ENCODE assay signal across 8 cellular contexts in genomic region chr1:33152685-33153432, GRCh38. TPM values are rescaled to one million over a fixed set of nuclear protein-coding genes. Genes with fewer than 3 reads are reported as not detected.
DNase-seq lines count a peak whose midpoint lies in the region; ATAC-seq, FAIRE-seq and TF ChIP-seq lines count a peak whose summit lies in the region.

No MANE protein-coding gene starts in this region.

- no peak for ATAC-seq in GM18867 (IDR thresholded peaks at IDR 0.05; ENCODE audit: unreplicated experiment)
- ATAC-seq in GM18505 (IDR thresholded peaks at IDR 0.05; ENCODE audit: unreplicated experiment), result no peak

- H3K27me3 Mint-ChIP-seq in endothelial cell (ENCODE audit: unreplicated experiment) (peaks cover 11% of the 10 kb centered on the region), neural crest cell (ENCODE audit: low read depth) (no peaks in the 10 kb centered on the region)

- peaks cover 17% of the 10 kb centered on the region for H3K4me1 Mint-ChIP-seq in endothelial cell (ENCODE audit: unreplicated experiment)
- peaks cover 65% of the 10 kb centered on the region for H3K4me1 Mint-ChIP-seq in neural crest cell

- TF ChIP-seq CTCF in endothelial cell (IDR thresholded peaks at IDR 0.05; ENCODE audit: unreplicated experiment) (no peak), neural crest cell (conservative IDR thresholded peaks at IDR 0.05) (no peak)

- FAIRE-seq in RCC 7860 (lab: Jason Lieb, UNC), result no peak

- H3K27ac Mint-ChIP-seq in endothelial cell (ENCODE audit: unreplicated experiment) (peak overlapping the region; percentile 21), neural crest cell (ENCODE audit: unreplicated experiment) (peak overlapping the region; percentile 98)

- H3K9me3 Mint-ChIP-seq in endothelial cell (ENCODE audit: unreplicated experiment), result no peaks in the 10 kb centered on the region
- H3K9me3 Mint-ChIP-seq in neural crest cell, result no peaks in the 10 kb centered on the region

- peak; percentile 15 for DNase-seq in DMS79 (lab: John Stamatoyannopoulos, UW)
- peak; percentile 100 for DNase-seq in NCI-H2171 treated with DMSO at 0.1 percent for 48 hours (lab: John Stamatoyannopoulos, UW)
- no peak for DNase-seq in endothelial cell (ENCODE audit: low spot score)
- DNase-seq in neural crest cell (ENCODE audit: low read depth, low spot score), result peak; percentile 53
- no peak for DNase-seq in RCC 7860 (ENCODE audit: low spot score)
- DNase-seq in OCI-M2 (lab: John Stamatoyannopoulos, UW; ENCODE audit: unreplicated experiment), result no peak

- H3K36me3 Mint-ChIP-seq in endothelial cell (ENCODE audit: low read depth, unreplicated experiment), result peaks cover 19% of the 10 kb centered on the region
- peaks cover 4% of the 10 kb centered on the region for H3K36me3 Mint-ChIP-seq in neural crest cell (ENCODE audit: low read depth)

- no peak for TF ChIP-seq POLR2A in GM18505 (IDR thresholded peaks at IDR 0.05; ENCODE audit: borderline replicate concordance, extremely low read depth, insufficient read depth, insufficient read length)

- H3K4me3 Mint-ChIP-seq in endothelial cell (ENCODE audit: unreplicated experiment), result no peak overlapping the region
- peak overlapping the region; percentile 69 for H3K4me3 Mint-ChIP-seq in neural crest cell

RNA-seq across cellular contexts. Expression of gene TRIM62, which starts 29.0 kb away (rescaled TPM):
- total RNA-seq in endothelial cell (ENCODE audit: unreplicated experiment) (10.8 TPM), neural crest cell (8.6 and 8.8 TPM in 2 replicates)

Comparison
In these comparisons a context has a peak if more than half of its experiments do, and no peak if none do; other contexts are left out.
1. DNase-seq: peak in DMS79 (single experiment), NCI-H2171 treated with DMSO at 0.1 percent for 48 hours (single experiment) and neural crest cell (single experiment); none in endothelial cell (single experiment), RCC 7860 (single experiment) and OCI-M2 (single experiment).